ENCODE assay signal across 12 cellular contexts in the genomic region with DNA sequence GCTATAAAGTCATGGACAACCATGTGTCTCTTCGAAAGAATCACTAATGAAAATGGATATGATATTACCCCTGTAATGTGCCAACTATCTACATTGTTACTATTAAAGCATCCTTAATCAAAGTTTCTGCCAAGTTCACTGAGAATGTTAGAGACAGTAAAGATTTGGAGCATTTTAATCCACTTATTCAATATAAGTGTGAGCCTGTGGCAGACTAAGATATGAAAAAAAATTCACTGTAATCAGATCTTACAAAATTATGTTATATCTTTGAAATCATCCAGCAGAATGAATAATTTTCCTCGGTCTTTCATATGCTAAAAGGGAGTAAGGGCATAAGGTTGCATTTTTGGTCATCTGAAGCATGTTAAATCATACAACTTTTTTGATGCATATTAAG. TPM values are rescaled to one million over a fixed set of nuclear protein-coding genes. Genes with fewer than 3 reads are reported as not detected.
DNase-seq lines count a peak whose midpoint lies in the region; ATAC-seq and TF ChIP-seq lines count a peak whose summit lies in the region.
"Had no signal": no experiment of that assay in that cellular context is flagged by ENCODE, and none has a peak within 500 bp of the region (broad histone marks: within the 10 kb centered on the region; RNA-seq: fewer than 3 reads in every experiment).

No MANE protein-coding gene starts in this region.

- H3K4me3 ChIP-seq in CD8-positive, alpha-beta T cell (ENCODE audit: low read depth, low read length): no peak overlapping the region
- H3K4me3 ChIP-seq in coronary artery: peak overlapping the region; percentile 44

- DNase-seq in CD8-positive, alpha-beta T cell: no peak
- DNase-seq in coronary artery (ENCODE audit: low spot score): no peak
- no peak for DNase-seq in NCI-H748 treated with DMSO at 0.1 percent for 48 hours (lab: John Stamatoyannopoulos, UW)
- DNase-seq in activated gamma-delta T cell (lab: John Stamatoyannopoulos, UW): no peak
- DNase-seq in NOMO-1 treated with DMSO at 0.1 percent for 48 hours (lab: John Stamatoyannopoulos, UW; ENCODE audit: unreplicated experiment): no peak
- DNase-seq: activated CD8-positive, alpha-beta memory T cell treated with anti-CD3 and anti-CD28 coated beads, Interleukin-2, amount 50 U/mL, for 4 hours; C1 segment of cervical spinal cord; effector CD4-positive, alpha-beta T cell; foreskin fibroblast; SHP77 treated with DMSO at 0.1 percent for 48 hours had no signal

- POLR2A ChIA-PET in CD8-positive, alpha-beta T cell (lab: Charles Lee): interaction anchor here (1.1 kb wide), 1 partner anchor 34 kb away, joined by 3 read pairs; no protein-coding TSS in a partner anchor

- peaks cover 52% of the 10 kb centered on the region for H3K4me1 ChIP-seq in CD8-positive, alpha-beta T cell (ENCODE audit: insufficient read depth, low read length)

- no peak for TF ChIP-seq CTCF in CD8-positive, alpha-beta T cell (IDR thresholded peaks at IDR 0.05)
- no peak for TF ChIP-seq CTCF in coronary artery (IDR thresholded peaks at IDR 0.05)

- no peak for ATAC-seq in CD8-positive, alpha-beta T cell
- peak; percentile 69 for ATAC-seq in SK-N-SH treated with all-trans-retinoic acid at 6 μM for 48 hours
- ATAC-seq in stimulated activated memory B cell treated with anti-CD40 and anti-IgM and Interleukin-4, amounts not matched to agents 10 μg/mL and 1 μg/mL and 100 μg/mL, for 72 hours: no peak

- peak overlapping the region; percentile 59 for H3K4me3 Mint-ChIP-seq in CD8-positive, alpha-beta T cell
- no peak overlapping the region for H3K4me3 Mint-ChIP-seq in stimulated activated memory B cell treated with anti-CD40 and anti-IgM and Interleukin-4, amounts not matched to agents 10 μg/mL and 1 μg/mL and 100 μg/mL, for 72 hours

- peaks cover 2% of the 10 kb centered on the region for H3K36me3 ChIP-seq in CD8-positive, alpha-beta T cell (ENCODE audit: insufficient read depth, low read length)

- no peaks in the 10 kb centered on the region for H3K27me3 ChIP-seq in CD8-positive, alpha-beta T cell (ENCODE audit: insufficient read depth, low read length)

- H3K27me3 Mint-ChIP-seq in CD8-positive, alpha-beta T cell (ENCODE audit: low read depth): no peaks in the 10 kb centered on the region
- no peaks in the 10 kb centered on the region for H3K27me3 Mint-ChIP-seq in stimulated activated memory B cell treated with anti-CD40 and anti-IgM and Interleukin-4, amounts not matched to agents 10 μg/mL and 1 μg/mL and 100 μg/mL, for 72 hours

- no peak overlapping the region for H3K27ac ChIP-seq in CD8-positive, alpha-beta T cell (ENCODE audit: low read depth, low read length)
- H3K27ac ChIP-seq in coronary artery: peak overlapping the region in 1 of 2 donors; percentile 43

- peaks cover 78% of the 10 kb centered on the region for H3K4me1 Mint-ChIP-seq in CD8-positive, alpha-beta T cell (ENCODE audit: low read depth)
- peaks cover 51% of the 10 kb centered on the region for H3K4me1 Mint-ChIP-seq in stimulated activated memory B cell treated with anti-CD40 and anti-IgM and Interleukin-4, amounts not matched to agents 10 μg/mL and 1 μg/mL and 100 μg/mL, for 72 hours

- intact Hi-C loops in CD8-positive, alpha-beta T cell (cut with DNase I, micrococcal nuclease): loop anchor here in 1 of 2 experiments (2.0 to 5.0 kb wide), 3 partner anchors 14 to 49 kb away; partner anchors contain the start of gene MAML2

- peaks cover 30% of the 10 kb centered on the region for H3K36me3 Mint-ChIP-seq in CD8-positive, alpha-beta T cell
- H3K36me3 Mint-ChIP-seq in stimulated activated memory B cell treated with anti-CD40 and anti-IgM and Interleukin-4, amounts not matched to agents 10 μg/mL and 1 μg/mL and 100 μg/mL, for 72 hours: peaks cover 14% of the 10 kb centered on the region

- peak overlapping the region; percentile 78 for H3K27ac Mint-ChIP-seq in CD8-positive, alpha-beta T cell
- peak overlapping the region; percentile 70 for H3K27ac Mint-ChIP-seq in stimulated activated memory B cell treated with anti-CD40 and anti-IgM and Interleukin-4, amounts not matched to agents 10 μg/mL and 1 μg/mL and 100 μg/mL, for 72 hours

- CTCF ChIA-PET in CD8-positive, alpha-beta T cell (lab: Charles Lee): interaction anchor here (1.3 kb wide), 1 partner anchor 50 kb away, joined by 3 read pairs; the partner anchor contains the start of gene MAML2

- H3K9me3 Mint-ChIP-seq in CD8-positive, alpha-beta T cell: no peaks in the 10 kb centered on the region
- no peaks in the 10 kb centered on the region for H3K9me3 Mint-ChIP-seq in stimulated activated memory B cell treated with anti-CD40 and anti-IgM and Interleukin-4, amounts not matched to agents 10 μg/mL and 1 μg/mL and 100 μg/mL, for 72 hours

- H3K9me3 ChIP-seq in CD8-positive, alpha-beta T cell (ENCODE audit: low read length): no peaks in the 10 kb centered on the region

TF ChIP-seq in SK-N-SH treated with all-trans-retinoic acid at 6 μM for 48 hours, 23 proteins besides CTCF, POLR2A, EP300 and RAD21:
- no peak for TF ChIP-seq OSR1 (CRISPR knock-in tag; IDR thresholded peaks at IDR 0.05)
- peak; percentile 86 for TF ChIP-seq ISL1 (CRISPR knock-in tag; IDR thresholded peaks at IDR 0.05)

RNA-seq across cellular contexts. Expression of gene MAML2, which starts 49.9 kb away (rescaled TPM):
- 10 to 100 TPM; 41.2 to 42.3 TPM for total RNA-seq in CD8-positive, alpha-beta T cell
